In genomic region chr7:31028006-31028405, GRCh38 we compare ENCODE assay signal across 18 cellular contexts. TPM values are rescaled to one million over a fixed set of nuclear protein-coding genes. Genes with fewer than 3 reads are reported as not detected.
"Had no signal": no experiment of that assay in that cellular context is flagged by ENCODE, and none has a peak within 500 bp of the region (broad histone marks: within the 10 kb centered on the region; RNA-seq: fewer than 3 reads in every experiment).

No MANE protein-coding gene starts in this region.

- H3K4me3 Mint-ChIP-seq: activated T-helper 1 cell treated with anti-CD3 and anti-CD28 coated beads, Interleukin-12 subunit alpha, Interleukin-12 subunit beta, Interleukin-2, Interleukin-4 antibody, amounts not matched to agents 30 ng/mL and 10 ng/mL and 1 ng/mL, durations not matched to agents 14 hours and 24 hours and 36 hours; natural killer cell treated with Interleukin-12 subunit alpha and Interleukin-12 subunit beta and Interleukin-15 and Interleukin-18, amount 100 ng/mL, for 72 hours; stimulated activated naive CD8-positive, alpha-beta T cell treated with anti-CD3 and anti-CD28 coated beads, Interleukin-15, Interleukin-2, amounts not matched to agents 100 ng/mL and 50 ng/mL, for 24 hours had no signal

- H3K27me3 Mint-ChIP-seq: stimulated activated naive CD8-positive, alpha-beta T cell treated with anti-CD3 and anti-CD28 coated beads, Interleukin-15, Interleukin-2, amounts not matched to agents 100 ng/mL and 50 ng/mL, for 24 hours had no signal

- H3K27me3 ChIP-seq: adrenal gland, colonic mucosa, esophagus squamous epithelium, transverse colon had no signal

- H3K36me3 ChIP-seq: adrenal gland, colonic mucosa, esophagus squamous epithelium, transverse colon had no signal

- ATAC-seq: activated naive CD4-positive, alpha-beta T cell treated with anti-CD3 and anti-CD28 coated beads, Interleukin-2, amount 50 U/mL, for 72 hours had no signal

- H3K9me3 ChIP-seq: adrenal gland, colonic mucosa, esophagus squamous epithelium, transverse colon had no signal

- DNase-seq: activated CD4-positive, CD25-positive, alpha-beta regulatory T cell treated with anti-CD3 and anti-CD28 coated beads, Interleukin-2, amount 50 U/mL, for 72 hours; activated gamma-delta T cell treated with Interleukin-2 at 50 U/mL for 16 hours; activated T-cell treated with anti-CD3 and anti-CD28 coated beads for 4 hours; colonic mucosa; effector CD8-positive, alpha-beta T cell; esophagus squamous epithelium; islet precursor cell; T-helper 1 cell; T1000 had no signal

- H3K9me3 Mint-ChIP-seq: activated T-helper 1 cell treated with anti-CD3 and anti-CD28 coated beads, Interleukin-12 subunit alpha, Interleukin-12 subunit beta, Interleukin-2, Interleukin-4 antibody, amounts not matched to agents 30 ng/mL and 10 ng/mL and 1 ng/mL, durations not matched to agents 14 hours and 24 hours and 36 hours; mesothelial cell of epicardium had no signal

- H3K36me3 Mint-ChIP-seq: mesothelial cell of epicardium; natural killer cell treated with Interleukin-12 subunit alpha and Interleukin-12 subunit beta and Interleukin-15 and Interleukin-18, amount 100 ng/mL, for 72 hours had no signal

- H3K4me1 ChIP-seq: adrenal gland, colonic mucosa had no signal

- H3K4me3 ChIP-seq: adrenal gland, colonic mucosa, esophagus squamous epithelium, transverse colon had no signal

- H3K27ac ChIP-seq: colonic mucosa had no signal

- H3K27ac Mint-ChIP-seq: activated T-helper 1 cell treated with anti-CD3 and anti-CD28 coated beads, Interleukin-12 subunit alpha, Interleukin-12 subunit beta, Interleukin-2, Interleukin-4 antibody, amounts not matched to agents 30 ng/mL and 10 ng/mL and 1 ng/mL, durations not matched to agents 14 hours and 24 hours and 36 hours; natural killer cell treated with Interleukin-12 subunit alpha and Interleukin-12 subunit beta and Interleukin-15 and Interleukin-18, amount 100 ng/mL, for 72 hours; stimulated activated naive CD8-positive, alpha-beta T cell treated with anti-CD3 and anti-CD28 coated beads, Interleukin-15, Interleukin-2, amounts not matched to agents 100 ng/mL and 50 ng/mL, for 24 hours had no signal

RNA-seq across cellular contexts. Expression of gene ADCYAP1R1, which starts 24.1 kb away (rescaled TPM):
- total RNA-seq: activated naive CD4-positive, alpha-beta T cell treated with anti-CD3 and anti-CD28 coated beads, Interleukin-2, amount 50 U/mL, for 72 hours; activated T-helper 1 cell treated with anti-CD3 and anti-CD28 coated beads, Interleukin-12 subunit alpha, Interleukin-12 subunit beta, Interleukin-2, Interleukin-4 antibody, amounts not matched to agents 30 ng/mL and 10 ng/mL and 1 ng/mL, durations not matched to agents 14 hours and 24 hours and 36 hours; endothelial cell of umbilical vein; lung microvascular endothelial cell; natural killer cell treated with Interleukin-12 subunit alpha and Interleukin-12 subunit beta and Interleukin-15 and Interleukin-18, amount 100 ng/mL, for 72 hours had no signal
